In genomic region chr18:64803471-64803870, GRCh38 we compare ENCODE assay signal across 21 cellular contexts.
DNase-seq lines count a peak whose midpoint lies in the region; ATAC-seq, FAIRE-seq and TF ChIP-seq lines count a peak whose summit lies in the region.
"Had no signal": no experiment of that assay in that cellular context is flagged by ENCODE, and none has a peak within 500 bp of the region (broad histone marks: within the 10 kb centered on the region; RNA-seq: fewer than 3 reads in every experiment).

No MANE protein-coding gene starts in this region.

- peak; percentile 99 for FAIRE-seq in D721Med (lab: Jason Lieb, UNC)
- FAIRE-seq: A204.1, G401.6, GM12892, GM19239 had no signal

- no peak for TF ChIP-seq CTCF in 22Rv1 (IDR thresholded peaks at IDR 0.05)
- no peak for TF ChIP-seq CTCF in D721Med (IDR thresholded peaks at IDR 0.05; ENCODE audit: insufficient read depth, missing control alignments)
- TF ChIP-seq CTCF in foreskin keratinocyte (conservative IDR thresholded peaks at IDR 0.05) = no peak

- no peaks in the 10 kb centered on the region for H3K27me3 ChIP-seq in foreskin keratinocyte
- H3K27me3 ChIP-seq: BE2C; BLaER1 treated with 17β-estradiol and CSF1 and Interleukin-3, amounts not matched to agents 10 nM and 100 nM had no signal

- ATAC-seq in foreskin keratinocyte = no peak
- ATAC-seq in HG03432 (IDR thresholded peaks at IDR 0.05; ENCODE audit: unreplicated experiment) = no peak
- ATAC-seq: GM23338, HCT116 had no signal

- H3K27ac ChIP-seq in 22Rv1 = peak overlapping the region; percentile 68
- H3K27ac ChIP-seq in foreskin keratinocyte = no peak overlapping the region
- H3K27ac ChIP-seq: BLaER1 treated with 17β-estradiol and CSF1 and Interleukin-3, amounts not matched to agents 10 nM and 100 nM had no signal

- no peaks in the 10 kb centered on the region for H3K4me1 ChIP-seq in foreskin keratinocyte
- H3K4me1 ChIP-seq: BE2C; BLaER1 treated with 17β-estradiol and CSF1 and Interleukin-3, amounts not matched to agents 10 nM and 100 nM had no signal

- DNase-seq in D721Med (ENCODE audit: insufficient read length, low spot score) (no peak), NCI-H69 (lab: John Stamatoyannopoulos, UW) (peak; percentile 40), cerebellar cortex (ENCODE audit: low spot score) (peak; percentile 3), NCI-H345 treated with DMSO at 0.1 percent for 48 hours (lab: John Stamatoyannopoulos, UW; ENCODE audit: unreplicated experiment) (no peak), foreskin keratinocyte (no peak)
- no peak for DNase-seq in activated CD4-positive, alpha-beta T cell treated with anti-CD3 and anti-CD28 coated beads, Interleukin-2, amount 50 U/mL, for 48 hours
- DNase-seq: AML-193; BE2C; CD4-positive, alpha-beta T cell; CD8-positive, alpha-beta memory T cell; DND-41; H9 had no signal

Comparison
In these comparisons a context has a peak if more than half of its experiments do, and no peak if none do; other contexts are left out.
1. DNase-seq: peak in NCI-H69 (single experiment) and cerebellar cortex (single experiment); none in D721Med (single experiment), NCI-H345 treated with DMSO at 0.1 percent for 48 hours (single experiment), activated CD4-positive, alpha-beta T cell treated with anti-CD3 and anti-CD28 coated beads, Interleukin-2, amount 50 U/mL, for 48 hours (0 of 2) and foreskin keratinocyte (0 of 2).